ENCODE assay signal across 9 cellular contexts in the genomic region with DNA sequence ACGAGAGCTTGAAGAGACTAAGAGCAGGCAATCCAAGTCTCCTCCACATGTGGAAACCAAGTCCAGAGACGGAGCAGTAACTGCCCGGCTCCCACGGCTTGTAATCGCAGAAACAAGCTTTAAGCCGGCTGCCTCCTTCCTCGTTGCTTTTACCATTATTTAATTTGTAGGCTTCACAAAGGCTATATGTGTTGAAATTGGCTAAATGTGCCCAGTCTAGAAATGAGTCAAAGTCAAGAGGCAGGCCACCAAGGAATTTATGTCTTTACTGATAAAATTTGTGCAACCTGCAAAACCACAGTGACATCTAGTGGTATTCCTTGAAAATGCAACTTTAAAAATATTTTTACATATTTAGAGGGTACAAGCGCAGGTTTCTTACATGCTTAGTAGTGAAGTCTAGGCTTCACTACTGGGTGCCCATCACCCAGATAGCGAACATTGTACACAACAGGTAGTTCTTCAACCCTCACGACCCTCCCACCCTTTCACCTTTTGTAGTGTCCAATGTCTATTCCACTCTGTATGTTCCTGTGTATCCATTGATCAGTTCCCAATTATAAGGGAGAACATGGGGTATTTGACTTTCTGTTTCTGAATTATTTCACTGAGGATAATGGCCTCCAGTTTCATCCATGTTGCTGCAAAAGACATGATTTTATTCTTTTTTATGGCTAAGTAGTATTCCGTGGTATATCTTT. TPM values are rescaled to one million over a fixed set of nuclear protein-coding genes. Genes with fewer than 3 reads are reported as not detected.
DNase-seq lines count a peak whose midpoint lies in the region; ATAC-seq and TF ChIP-seq lines count a peak whose summit lies in the region.
"Had no signal": no experiment of that assay in that cellular context is flagged by ENCODE, and none has a peak within 500 bp of the region (broad histone marks: within the 10 kb centered on the region; RNA-seq: fewer than 3 reads in every experiment).

No MANE protein-coding gene starts in this region.

- peaks cover 0 to 14% (median 0%) of the 10 kb centered on the region in 3 donors for H3K27me3 Mint-ChIP-seq in immature natural killer cell (ENCODE audit: low read depth in 3 of 3)
- H3K27me3 Mint-ChIP-seq in stimulated activated naive CD8-positive, alpha-beta T cell treated with anti-CD3 and anti-CD28 coated beads, Interleukin-15, amount 100 ng/mL, for 72 hours = peaks cover 9% of the 10 kb centered on the region

- DNase-seq in ELR (ENCODE audit: low read depth) (peak; percentile 72), HCEC 1CT (peak; percentile 74), NCI-H2227 treated with DMSO at 0.1 percent for 48 hours (lab: John Stamatoyannopoulos, UW) (peak; percentile 51), astrocyte of the spinal cord (ENCODE audit: low read depth, low spot score) (peak; percentile 77), immature natural killer cell (peak; percentile 26 to 39 (median 38)), NK-92 (lab: John Stamatoyannopoulos, UW; ENCODE audit: unreplicated experiment) (no peak)
- no peak for DNase-seq in stimulated activated naive CD8-positive, alpha-beta T cell treated with anti-CD3 and anti-CD28 coated beads, Interleukin-15, amount 100 ng/mL, for 72 hours
- DNase-seq in activated CD4-positive, alpha-beta T cell treated with anti-CD3 and anti-CD28 coated beads for 4 hours = no peak
- DNase-seq: activated T-cell treated with anti-CD3 and anti-CD28 coated beads, Interleukin-2, amount 50 U/mL, for 4 hours had no signal

- peak; percentile 60 for TF ChIP-seq CTCF in astrocyte of the spinal cord (IDR thresholded peaks at IDR 0.05; ENCODE audit: low read depth, low read length)

- no peaks in the 10 kb centered on the region for H3K36me3 Mint-ChIP-seq in immature natural killer cell

- H3K4me3 Mint-ChIP-seq in immature natural killer cell = no peak overlapping the region
- no peak overlapping the region for H3K4me3 Mint-ChIP-seq in stimulated activated naive CD8-positive, alpha-beta T cell treated with anti-CD3 and anti-CD28 coated beads, Interleukin-15, amount 100 ng/mL, for 72 hours
- H3K4me3 Mint-ChIP-seq: activated T-cell treated with anti-CD3 and anti-CD28 coated beads, Interleukin-2, amount 50 U/mL, for 4 hours had no signal

- H3K4me1 Mint-ChIP-seq in immature natural killer cell = no peaks in the 10 kb centered on the region
- no peaks in the 10 kb centered on the region for H3K4me1 Mint-ChIP-seq in stimulated activated naive CD8-positive, alpha-beta T cell treated with anti-CD3 and anti-CD28 coated beads, Interleukin-15, amount 100 ng/mL, for 72 hours

- ATAC-seq in stimulated activated naive CD8-positive, alpha-beta T cell treated with anti-CD3 and anti-CD28 coated beads, Interleukin-15, amount 100 ng/mL, for 72 hours = peak; percentile 56

- in situ Hi-C loops in astrocyte of the spinal cord (cut with HindIII; ENCODE audit: low sequenced_read_pairs) = no loop called here

- H3K4me3 ChIP-seq in astrocyte of the spinal cord (ENCODE audit: low read depth, low read length) = no peak overlapping the region

- H3K27ac Mint-ChIP-seq in immature natural killer cell = no peak overlapping the region
- no peak overlapping the region for H3K27ac Mint-ChIP-seq in stimulated activated naive CD8-positive, alpha-beta T cell treated with anti-CD3 and anti-CD28 coated beads, Interleukin-15, amount 100 ng/mL, for 72 hours

- no peaks in the 10 kb centered on the region for H3K9me3 Mint-ChIP-seq in immature natural killer cell
- H3K9me3 Mint-ChIP-seq in stimulated activated naive CD8-positive, alpha-beta T cell treated with anti-CD3 and anti-CD28 coated beads, Interleukin-15, amount 100 ng/mL, for 72 hours = no peaks in the 10 kb centered on the region
- H3K9me3 Mint-ChIP-seq: activated T-cell treated with anti-CD3 and anti-CD28 coated beads, Interleukin-2, amount 50 U/mL, for 4 hours had no signal

RNA-seq across cellular contexts. Expression of gene EBF1, which starts 33.5 kb away (rescaled TPM):
- polyA plus RNA-seq in immature natural killer cell = not detected

Comparison
In these comparisons a context has a peak if more than half of its experiments do, and no peak if none do; other contexts are left out.
1. DNase-seq: peak in ELR (single experiment), HCEC 1CT (single experiment), NCI-H2227 treated with DMSO at 0.1 percent for 48 hours (single experiment), astrocyte of the spinal cord (single experiment) and immature natural killer cell (3 of 3); none in stimulated activated naive CD8-positive, alpha-beta T cell treated with anti-CD3 and anti-CD28 coated beads, Interleukin-15, amount 100 ng/mL, for 72 hours (0 of 2), NK-92 (single experiment) and activated CD4-positive, alpha-beta T cell treated with anti-CD3 and anti-CD28 coated beads for 4 hours (0 of 2).